Comparison of ENCODE assay signal across 25 cellular contexts in the genomic region with DNA sequence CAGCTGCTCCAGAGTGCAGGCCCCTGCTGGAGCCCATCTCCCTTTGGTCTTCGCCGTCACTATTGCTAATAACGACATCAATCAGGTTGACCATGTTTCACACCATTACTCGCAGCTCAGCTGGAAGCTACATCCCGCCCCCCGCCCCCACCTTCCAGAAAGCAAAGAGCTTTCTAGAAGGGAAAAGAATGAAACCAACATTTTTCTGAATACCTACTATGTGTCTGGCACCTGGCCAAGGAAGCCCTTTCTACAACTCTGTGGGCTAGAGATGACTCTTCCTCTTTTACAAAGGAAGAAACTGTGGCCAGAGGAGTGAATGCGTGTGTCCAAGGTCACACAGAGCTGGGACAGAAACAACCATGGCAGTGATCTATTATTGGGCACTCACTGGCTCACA. TPM values are rescaled to one million over a fixed set of nuclear protein-coding genes. Genes with fewer than 3 reads are reported as not detected.
"Had no signal": no experiment of that assay in that cellular context is flagged by ENCODE, and none has a peak within 500 bp of the region (broad histone marks: within the 10 kb centered on the region; RNA-seq: fewer than 3 reads in every experiment).

No MANE protein-coding gene starts in this region.

- H3K4me2 ChIP-seq: hepatocyte, smooth muscle cell had no signal

- H3K4me1 ChIP-seq: parathyroid adenoma had no signal

- DNase-seq: islet precursor cell; left ventricle myocardium inferior; mesendoderm; naive B cell; natural killer cell; nephron progenitor cell; nucleus accumbens; right lobe of liver; stimulated activated CD4-positive, alpha-beta T cell treated with anti-CD3 and anti-CD28 coated beads, Interleukin-1b, Interleukin-23, amount 100 ng/mL, for 48 hours; stimulated activated CD4-positive, alpha-beta T cell treated with anti-CD3 and anti-CD28 coated beads, Interleukin-2, amount 100 ng/mL, for 48 hours; stimulated activated CD4-positive, alpha-beta T cell treated with anti-CD3 and anti-CD28 coated beads, Interleukin-4, amount 100 ng/mL, for 4 hours; stimulated activated CD8-positive, alpha-beta memory T cell treated with anti-CD3 and anti-CD28 coated beads, Interleukin-4, amount 100 ng/mL, for 48 hours; stimulated activated naive CD4-positive, alpha-beta T cell treated with Interleukin-2 at 50 U/mL for 16 hours; stimulated activated naive CD8-positive, alpha-beta T cell treated with anti-CD3 and anti-CD28 coated beads, Interleukin-15, amount 100 ng/mL, for 72 hours had no signal

- ATAC-seq: natural killer cell; right lobe of liver; stimulated activated memory B cell treated with anti-CD40 and anti-IgM and Interleukin-4, amounts not matched to agents 10 μg/mL and 1 μg/mL and 100 μg/mL, for 72 hours; stimulated activated naive CD8-positive, alpha-beta T cell treated with anti-CD3 and anti-CD28 coated beads, Interleukin-15, amount 100 ng/mL, for 72 hours had no signal

- H3K36me3 ChIP-seq: left ventricle myocardium inferior, right atrium auricular region, right lobe of liver, tibial nerve, vagina had no signal

- H3K27me3 ChIP-seq: right atrium auricular region, right lobe of liver, vagina had no signal

- H3K27ac ChIP-seq: hepatocyte, left ventricle myocardium inferior, parathyroid adenoma, right atrium auricular region, right lobe of liver, tibial nerve, vagina had no signal

- H3K79me2 ChIP-seq: hepatocyte, parathyroid adenoma had no signal

- H3K9ac ChIP-seq: parathyroid adenoma had no signal

- H2AFZ ChIP-seq: hepatocyte, parathyroid adenoma had no signal

- H3K4me3 ChIP-seq: hepatocyte, left ventricle myocardium inferior, lung, right atrium auricular region, right lobe of liver, smooth muscle cell, tibial nerve, vagina had no signal

- H3K9me3 ChIP-seq: left ventricle myocardium inferior, right atrium auricular region, right lobe of liver, tibial nerve, vagina had no signal

RNA-seq across cellular contexts. Expression of gene NKAIN1, which starts 5.4 kb away (rescaled TPM):
- total RNA-seq: lung, natural killer cell, osteoblast, pulmonary artery endothelial cell, right atrium auricular region, right lobe of liver, skeletal muscle tissue, smooth muscle cell, tibial nerve, vagina had no signal
